ENCODE assay signal across 27 cellular contexts in the genomic region with DNA sequence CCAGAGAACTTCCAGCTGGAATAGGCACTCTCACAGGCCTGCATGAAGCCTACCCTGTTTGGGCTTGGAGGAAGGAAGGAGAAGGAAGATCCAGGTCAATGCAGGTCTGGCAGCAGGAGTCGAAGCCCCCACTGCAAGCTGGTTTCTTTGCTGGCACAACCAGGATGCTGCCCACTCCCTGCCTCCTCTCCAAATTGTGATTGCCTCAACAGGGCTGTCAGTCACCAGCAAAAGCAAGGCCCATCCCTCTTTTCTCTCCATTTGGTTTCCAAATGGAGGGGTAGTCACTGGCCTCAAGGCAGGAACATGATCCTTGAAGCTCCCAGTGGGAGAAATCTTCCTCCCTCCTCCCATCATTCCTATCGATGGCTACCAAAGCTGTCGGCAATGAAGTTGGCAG. TPM values are rescaled to one million over a fixed set of nuclear protein-coding genes. Genes with fewer than 3 reads are reported as not detected.
DNase-seq lines count a peak whose midpoint lies in the region; ATAC-seq, FAIRE-seq and TF ChIP-seq lines count a peak whose summit lies in the region.
"Had no signal": no experiment of that assay in that cellular context is flagged by ENCODE, and none has a peak within 500 bp of the region (broad histone marks: within the 10 kb centered on the region; RNA-seq: fewer than 3 reads in every experiment).

No MANE protein-coding gene starts in this region.

- no peaks in the 10 kb centered on the region for H3K9me3 Mint-ChIP-seq in CD8-positive, alpha-beta memory T cell
- H3K9me3 Mint-ChIP-seq in endodermal cell (peaks cover 8% of the 10 kb centered on the region), nephron progenitor cell (peaks cover 17% of the 10 kb centered on the region), Caco-2 (ENCODE audit: unreplicated experiment) (no peaks in the 10 kb centered on the region)
- H3K9me3 Mint-ChIP-seq: CD4-positive, alpha-beta memory T cell; CD4-positive, CD25-positive, alpha-beta regulatory T cell had no signal

- FAIRE-seq in K562 (lab: Jason Lieb, UNC): no peak
- FAIRE-seq: A204.1, GM12878, GM12892, GM18507 had no signal

- H3K27me3 Mint-ChIP-seq in CD8-positive, alpha-beta memory T cell: no peaks in the 10 kb centered on the region
- H3K27me3 Mint-ChIP-seq in endodermal cell (ENCODE audit: insufficient read depth): no peaks in the 10 kb centered on the region
- H3K27me3 Mint-ChIP-seq in nephron progenitor cell (ENCODE audit: low read depth, poor library complexity): no peaks in the 10 kb centered on the region
- no peaks in the 10 kb centered on the region for H3K27me3 Mint-ChIP-seq in Caco-2 (ENCODE audit: insufficient read depth, unreplicated experiment)
- H3K27me3 Mint-ChIP-seq: CD4-positive, alpha-beta memory T cell; CD4-positive, CD25-positive, alpha-beta regulatory T cell had no signal

- no peak overlapping the region for H3K4me2 ChIP-seq in K562 (ENCODE audit: insufficient read depth, low read length)
- H3K4me2 ChIP-seq: BLaER1 had no signal

- H3K79me2 ChIP-seq in K562 (ENCODE audit: control insufficient read depth, insufficient read depth, low read length): no peaks in the 10 kb centered on the region

- H3K9ac ChIP-seq in K562 (ENCODE audit: insufficient read depth in 1 of 2, low read depth in 2 of 2, low read length in 2 of 2) (no peak overlapping the region), endodermal cell (ENCODE audit: extremely low read depth, low read length, poor library complexity, severe bottlenecking) (no peak overlapping the region)
- H3K9ac ChIP-seq: BLaER1 had no signal

- H3K36me3 Mint-ChIP-seq in CD8-positive, alpha-beta memory T cell: peaks cover 13 to 76% (median 17%) of the 10 kb centered on the region in 3 donors
- peaks cover 66% of the 10 kb centered on the region for H3K36me3 Mint-ChIP-seq in endodermal cell (ENCODE audit: low read depth)
- peaks cover 89% of the 10 kb centered on the region for H3K36me3 Mint-ChIP-seq in nephron progenitor cell (ENCODE audit: low read depth)
- H3K36me3 Mint-ChIP-seq in Caco-2 (ENCODE audit: insufficient read depth, unreplicated experiment): peaks cover 41% of the 10 kb centered on the region

- intact Hi-C loops in K562 (cut with micrococcal nuclease): no loop called here
- intact Hi-C loops in Caco-2 (cut with micrococcal nuclease; ENCODE audit: unreplicated experiment): no loop called here

- ATAC-seq in K562: no peak
- ATAC-seq: GM12878 had no signal

- H3K4me1 Mint-ChIP-seq in CD8-positive, alpha-beta memory T cell: no peaks in the 10 kb centered on the region
- H3K4me1 Mint-ChIP-seq in endodermal cell (no peaks in the 10 kb centered on the region), nephron progenitor cell (no peaks in the 10 kb centered on the region), Caco-2 (ENCODE audit: low read depth, unreplicated experiment) (no peaks in the 10 kb centered on the region)
- H3K4me1 Mint-ChIP-seq: CD4-positive, alpha-beta memory T cell had no signal

- H3K4me1 ChIP-seq in CD8-positive, alpha-beta memory T cell (ENCODE audit: insufficient read depth, low read length): no peaks in the 10 kb centered on the region
- H3K4me1 ChIP-seq in K562 (replicated peaks in 1 of 2; ENCODE audit: control insufficient read depth in 2 of 2, insufficient read depth in 2 of 2, low read length in 2 of 2) (no peaks in the 10 kb centered on the region), endodermal cell (ENCODE audit: control insufficient read depth, insufficient read depth, low read length) (no peaks in the 10 kb centered on the region), Caco-2 (no peaks in the 10 kb centered on the region)
- H3K4me1 ChIP-seq: BE2C, BLaER1 had no signal

- H3K4me3 ChIP-seq in CD8-positive, alpha-beta memory T cell (ENCODE audit: low read length): no peak overlapping the region
- H3K4me3 ChIP-seq in K562 (no peak overlapping the region), endodermal cell (ENCODE audit: low read length) (no peak overlapping the region), Caco-2 (ENCODE audit: low read depth, low read length) (no peak overlapping the region)
- H3K4me3 ChIP-seq: BLaER1, GM12878 had no signal

- no peak for TF ChIP-seq RAD21 in K562 (CRISPR knock-in tag; conservative IDR thresholded peaks at IDR 0.05 in 1 of 2, IDR thresholded peaks at IDR 0.05 in 1 of 2)

- no peaks in the 10 kb centered on the region for H3K9me3 ChIP-seq in CD8-positive, alpha-beta memory T cell (ENCODE audit: low read length)
- H3K9me3 ChIP-seq in K562 (replicated peaks; ENCODE audit: control insufficient read depth, insufficient read depth, low read depth, low read length) (no peaks in the 10 kb centered on the region), endodermal cell (ENCODE audit: control insufficient read depth, low read length) (peaks cover 16% of the 10 kb centered on the region), Caco-2 (no peaks in the 10 kb centered on the region)
- H3K9me3 ChIP-seq: BE2C had no signal

- no peak overlapping the region for H2AFZ ChIP-seq in K562 (ENCODE audit: low read depth, low read length)

- POLR2A ChIA-PET in CD8-positive, alpha-beta memory T cell (lab: Charles Lee): no interaction called here
- POLR2A ChIA-PET in K562 (lab: Yijun Ruan, JAX) (interaction anchor here (0.7 to 1.6 kb wide), 4 partner anchors 11 to 633 kb away, joined by 3 to 9 read pairs (median 3); no protein-coding TSS in a partner anchor), Caco-2 (lab: Charles Lee) (no interaction called here)

- BruUV-seq in K562 (replicated peaks; lab: Mats Ljungman, UMichigan) (no TSS peak), Caco-2 (replicated peaks; lab: Mats Ljungman, UMichigan) (no TSS peak)

- in situ Hi-C loops in K562 (cut with MboI): no loop called here

- CTCF ChIA-PET in CD8-positive, alpha-beta memory T cell (lab: Charles Lee): no interaction called here
- CTCF ChIA-PET in K562 (lab: Yijun Ruan, JAX; ENCODE audit: low intra/inter-chr PET ratio) (no interaction called here), Caco-2 (lab: Charles Lee) (interaction anchor here (1.2 kb wide), 1 partner anchor 78 kb away, joined by 5 read pairs; no protein-coding TSS in a partner anchor)

- DNase-seq in CD8-positive, alpha-beta memory T cell: no peak
- no peak for DNase-seq in K562 (ENCODE audit: extremely low read depth in 1 of 4, low spot score in 3 of 4)
- no peak for DNase-seq in endodermal cell
- no peak for DNase-seq in nephron progenitor cell
- no peak for DNase-seq in SIG-M5 (lab: John Stamatoyannopoulos, UW)
- DNase-seq in mucosa of gallbladder (ENCODE audit: low spot score): no peak
- no peak for DNase-seq in NCI-H774 (lab: John Stamatoyannopoulos, UW)
- DNase-seq in Caco-2: no peak
- DNase-seq: 8988T; ACHN; BE2C; C1 segment of cervical spinal cord; CD4-positive, alpha-beta memory T cell; CD4-positive, CD25-positive, alpha-beta regulatory T cell; DMS 273 treated with DMSO at 0.1 percent for 48 hours; DMS153; DMS53; DMS79; DND-41; EL; GDM1 had no signal

- TF ChIP-seq EP300 in K562 (IDR thresholded peaks at IDR 0.05; ENCODE audit: low read length): no peak

- WGBS in K562 (ENCODE audit: insufficient coverage, low coverage, missing lambda C conversion rate): 93% methylated on average over 3 of the region's 3 CpGs
- WGBS in endodermal cell (ENCODE audit: insufficient coverage in 1 of 2, insufficient read length in 1 of 2), 2 experiments: 96% methylated on average over 3 of the region's 3 CpGs; no CpG with 5 or more reads in 1 of the 2 experiments

- no peaks in the 10 kb centered on the region for H4K20me1 ChIP-seq in K562 (replicated peaks; ENCODE audit: control insufficient read depth, insufficient read depth, low read length)

- no peak for TF ChIP-seq CTCF in K562 (IDR thresholded peaks at IDR 0.05 in 2 of 3, conservative IDR thresholded peaks at IDR 0.05 in 1 of 3; ENCODE audit: insufficient read depth in 2 of 3, low read depth in 1 of 3, low read length in 3 of 3)
- no peak for TF ChIP-seq CTCF in endodermal cell (conservative IDR thresholded peaks at IDR 0.05)
- TF ChIP-seq CTCF in nephron progenitor cell (IDR thresholded peaks at IDR 0.05): no peak
- TF ChIP-seq CTCF in Caco-2 (IDR thresholded peaks at IDR 0.05; ENCODE audit: insufficient read depth in 1 of 2, low read depth in 1 of 2, low read length in 1 of 2, severe bottlenecking in 1 of 2, unreplicated experiment in 1 of 2): no peak

- TF ChIP-seq POLR2A in K562 (conservative IDR thresholded peaks at IDR 0.05): no peak

- peak overlapping the region in 5 of 8 donors; percentile 9 to 84 (median 26) for H3K27ac Mint-ChIP-seq in CD8-positive, alpha-beta memory T cell
- peak overlapping the region; percentile 48 for H3K27ac Mint-ChIP-seq in endodermal cell
- peak overlapping the region; percentile 77 for H3K27ac Mint-ChIP-seq in nephron progenitor cell
- no peak overlapping the region for H3K27ac Mint-ChIP-seq in Caco-2 (ENCODE audit: unreplicated experiment)

- no peak overlapping the region for H3K4me3 Mint-ChIP-seq in CD8-positive, alpha-beta memory T cell
- H3K4me3 Mint-ChIP-seq in endodermal cell: no peak overlapping the region
- no peak overlapping the region for H3K4me3 Mint-ChIP-seq in nephron progenitor cell
- no peak overlapping the region for H3K4me3 Mint-ChIP-seq in Caco-2 (ENCODE audit: unreplicated experiment)
- H3K4me3 Mint-ChIP-seq: CD14-positive monocyte; CD4-positive, alpha-beta memory T cell; CD4-positive, CD25-positive, alpha-beta regulatory T cell had no signal

- H3K36me3 ChIP-seq in CD8-positive, alpha-beta memory T cell (ENCODE audit: insufficient read depth, low read length): peaks cover 11% of the 10 kb centered on the region
- H3K36me3 ChIP-seq in K562 (ENCODE audit: control insufficient read depth, insufficient read depth, low read length): peaks cover 57% of the 10 kb centered on the region
- H3K36me3 ChIP-seq in endodermal cell (ENCODE audit: control insufficient read depth, insufficient read depth, low read length): peaks cover 76% of the 10 kb centered on the region
- peaks cover 1% of the 10 kb centered on the region for H3K36me3 ChIP-seq in Caco-2 (ENCODE audit: control insufficient read depth, insufficient read depth, low read length)

- H3K27me3 ChIP-seq in CD8-positive, alpha-beta memory T cell (ENCODE audit: insufficient read depth, low read length, poor library complexity, severe bottlenecking): no peaks in the 10 kb centered on the region
- H3K27me3 ChIP-seq in K562 (ENCODE audit: control insufficient read depth in 2 of 2, insufficient read depth in 2 of 2, low read length in 2 of 2) (no peaks in the 10 kb centered on the region), endodermal cell (ENCODE audit: control insufficient read depth, insufficient read depth, low read length, poor library complexity, severe bottlenecking) (no peaks in the 10 kb centered on the region), Caco-2 (replicated peaks; ENCODE audit: control insufficient read depth, insufficient read depth, low read length) (no peaks in the 10 kb centered on the region)
- H3K27me3 ChIP-seq: BE2C, BLaER1 had no signal

- H3K27ac ChIP-seq in CD8-positive, alpha-beta memory T cell (ENCODE audit: low read depth, low read length): no peak overlapping the region
- H3K27ac ChIP-seq in K562 (ENCODE audit: extremely low read depth, low read depth, low read length) (no peak overlapping the region), endodermal cell (ENCODE audit: low read depth, low read length) (no peak overlapping the region)
- H3K27ac ChIP-seq: BLaER1 had no signal

- no peaks in the 10 kb centered on the region for H3K9me1 ChIP-seq in K562 (ENCODE audit: control insufficient read depth, insufficient read depth, low read length)

RNA-seq across cellular contexts. Expression of a gene that starts 37.0 kb away (rescaled TPM):
- 10 to 100 TPM; 16.9 to 17.8 TPM for total RNA-seq in CD8-positive, alpha-beta memory T cell
- 15.1 TPM for polyA plus RNA-seq in CD8-positive, alpha-beta memory T cell
- total RNA-seq in K562 (2011; cell fraction: chromatin; rRNA removed; ENCODE audit: low replicate concordance): 20.1 and 37.7 TPM in 2 replicates
- 34.2 and 37.6 TPM in 2 replicates for total RNA-seq in K562 (2011; cell fraction: nucleolus; rRNA removed)
- 23.3 and 27.4 TPM in 2 replicates for total RNA-seq in K562 (2011; cell fraction: nucleoplasm; rRNA removed)
- total RNA-seq in K562 (2014; rRNA removed) (10.2 and 19.9 TPM in 2 replicates), K562 (2014; rRNA removed; fragmentation: Illumina TruSeq; extraction: Trizol) (17.7 and 19.3 TPM in 2 replicates), K562 (2015; rRNA removed; fragmentation: Illumina TruSeq; extraction: Trizol) (16.4 and 17.9 TPM in 2 replicates), K562 (2021) (14.7 and 18.1 TPM in 2 replicates), endodermal cell (10 to 100 TPM; 17.3 to 27.4 TPM), mucosa of gallbladder (4.0 TPM), Caco-2 (2022) (15.6 and 15.7 TPM in 2 replicates)
- polyA plus RNA-seq in K562 (2011; rRNA removed) (17.3 and 22.0 TPM in 2 replicates), K562 (2014; fragmentation: Illumina TruSeq; extraction: Trizol) (13.1 and 14.9 TPM in 2 replicates), K562 (2014; fragmentation: Nextera tagmentation; extraction: Ambion mirVana) (10 to 100 TPM in 1 of 2 experiments, 1 to 10 TPM in 1; 7.1 to 10.6 TPM), K562 (2014; rRNA removed) (14.3 and 15.3 TPM in 2 replicates)
- polyA plus RNA-seq in K562 (2011; cell fraction: cytosol; rRNA removed): 23.6 and 25.5 TPM in 2 replicates
- polyA plus RNA-seq in K562 (2011; cell fraction: nucleus; rRNA removed): 22.9 and 24.1 TPM in 2 replicates
- 7.3 and 12.3 TPM in 2 replicates for polyA plus RNA-seq in K562 (2012)
- 21.0 and 27.3 TPM in 2 replicates for polyA minus RNA-seq in K562 (2011; rRNA and poly(A)+ RNA removed)
- 19.5 and 19.6 TPM in 2 replicates for polyA minus RNA-seq in K562 (2011; cell fraction: cytosol; rRNA and poly(A)+ RNA removed)
- 23.6 and 30.5 TPM in 2 replicates for polyA minus RNA-seq in K562 (2011; cell fraction: nucleus; rRNA and poly(A)+ RNA removed)
- polyA plus RNA-seq in endodermal cell (2013, experiment 1 of 2): 31.0 TPM
- 28.6 TPM for polyA plus RNA-seq in endodermal cell (2013, experiment 2 of 2)

RNA-seq across cellular contexts. Expression of a gene that starts 55.1 kb away (rescaled TPM):
- total RNA-seq in CD8-positive, alpha-beta memory T cell: 10 to 100 TPM; 45.5 to 47.9 TPM
- polyA plus RNA-seq in CD8-positive, alpha-beta memory T cell: 49.9 TPM
- 18.4 and 30.9 TPM in 2 replicates for total RNA-seq in K562 (2011; cell fraction: chromatin; rRNA removed; ENCODE audit: low replicate concordance)
- total RNA-seq in K562 (2011; cell fraction: nucleolus; rRNA removed): 52.2 and 53.7 TPM in 2 replicates
- 47.9 and 75.6 TPM in 2 replicates for total RNA-seq in K562 (2011; cell fraction: nucleoplasm; rRNA removed)
- total RNA-seq in K562 (2014; rRNA removed) (97.3 and 100 TPM in 2 replicates), K562 (2014; rRNA removed; fragmentation: Illumina TruSeq; extraction: Trizol) (62.9 and 72.8 TPM in 2 replicates), K562 (2015; rRNA removed; fragmentation: Illumina TruSeq; extraction: Trizol) (51.0 and 55.1 TPM in 2 replicates), K562 (2021) (74.0 and 74.4 TPM in 2 replicates), endodermal cell (10 to 100 TPM; 27.0 to 35.3 TPM), mucosa of gallbladder (64.3 TPM), Caco-2 (2022) (90.1 and 95.7 TPM in 2 replicates)
- polyA plus RNA-seq in K562 (2011; rRNA removed) (87.6 and 92.4 TPM in 2 replicates), K562 (2014; fragmentation: Illumina TruSeq; extraction: Trizol) (53.4 and 59.9 TPM in 2 replicates), K562 (2014; fragmentation: Nextera tagmentation; extraction: Ambion mirVana) (10 to 100 TPM in 1 of 2 experiments, 1 to 10 TPM in 1; 6.1 to 11.4 TPM), K562 (2014; rRNA removed) (89.2 and 95.7 TPM in 2 replicates)
- polyA plus RNA-seq in K562 (2011; cell fraction: cytosol; rRNA removed): 66.7 and 98.8 TPM in 2 replicates
- 32.2 and 37.6 TPM in 2 replicates for polyA plus RNA-seq in K562 (2011; cell fraction: nucleus; rRNA removed)
- polyA plus RNA-seq in K562 (2012): 70.5 and 73.8 TPM in 2 replicates
- 20.8 and 22.7 TPM in 2 replicates for polyA minus RNA-seq in K562 (2011; rRNA and poly(A)+ RNA removed)
- polyA minus RNA-seq in K562 (2011; cell fraction: cytosol; rRNA and poly(A)+ RNA removed): 15.7 and 18.1 TPM in 2 replicates
- 4.0 and 9.8 TPM in 2 replicates for polyA minus RNA-seq in K562 (2011; cell fraction: nucleus; rRNA and poly(A)+ RNA removed)
- 22.5 TPM for polyA plus RNA-seq in endodermal cell (2013, experiment 1 of 2)
- 20.2 TPM for polyA plus RNA-seq in endodermal cell (2013, experiment 2 of 2)
